11 cellular contexts compared by ENCODE assay signal in genomic region chr2:37026050-37026449, GRCh38. TPM values are rescaled to one million over a fixed set of nuclear protein-coding genes. Genes with fewer than 3 reads are reported as not detected.
DNase-seq lines count a peak whose midpoint lies in the region; ATAC-seq, FAIRE-seq and TF ChIP-seq lines count a peak whose summit lies in the region.
"Had no signal": no experiment of that assay in that cellular context is flagged by ENCODE, and none has a peak within 500 bp of the region (broad histone marks: within the 10 kb centered on the region; RNA-seq: fewer than 3 reads in every experiment).

No MANE protein-coding gene starts in this region.

- H3K27ac Mint-ChIP-seq in astrocyte (ENCODE audit: unreplicated experiment): no peak overlapping the region

- H3K4me2 ChIP-seq in astrocyte (ENCODE audit: low read length): no peak overlapping the region

- DNase-seq in NCI-H748 (lab: John Stamatoyannopoulos, UW; ENCODE audit: unreplicated experiment) (peak; percentile 5), NCI-H748 treated with DMSO at 0.1 percent for 48 hours (lab: John Stamatoyannopoulos, UW) (no peak), Kasumi-1 (lab: John Stamatoyannopoulos, UW) (peak; percentile 15 to 36), astrocyte (ENCODE audit: low read depth) (no peak), mucosa of descending colon (no peak), medulla oblongata (ENCODE audit: extremely low spot score) (no peak), dorsolateral prefrontal cortex (no peak)
- DNase-seq in activated CD8-positive, alpha-beta memory T cell treated with anti-CD3 and anti-CD28 coated beads, Interleukin-2, amount 50 U/mL, for 48 hours: no peak
- DNase-seq: heart left ventricle, naive B cell, uterus had no signal

- H3K27me3 ChIP-seq in astrocyte (ENCODE audit: insufficient read depth, low read length) (no peaks in the 10 kb centered on the region), dorsolateral prefrontal cortex (no peaks in the 10 kb centered on the region)
- H3K27me3 ChIP-seq: heart left ventricle, uterus had no signal

- ATAC-seq in mucosa of descending colon: peak; percentile 41

- intact Hi-C loops in mucosa of descending colon (cut with DNase I, micrococcal nuclease): no loop called here
- intact Hi-C loops in dorsolateral prefrontal cortex (cut with DNase I): no loop called here

- H3K36me3 Mint-ChIP-seq in astrocyte (ENCODE audit: low read depth, unreplicated experiment): peaks cover 9% of the 10 kb centered on the region

- H3K36me3 ChIP-seq in astrocyte (ENCODE audit: insufficient read depth, low read length): peaks cover 18% of the 10 kb centered on the region
- no peaks in the 10 kb centered on the region for H3K36me3 ChIP-seq in mucosa of descending colon (ENCODE audit: low read depth)

- H3K4me3 ChIP-seq in astrocyte (ENCODE audit: insufficient read depth, low read depth, low read length): no peak overlapping the region
- no peak overlapping the region for H3K4me3 ChIP-seq in mucosa of descending colon
- no peak overlapping the region for H3K4me3 ChIP-seq in dorsolateral prefrontal cortex
- H3K4me3 ChIP-seq: heart left ventricle, uterus had no signal

- no peak overlapping the region for H3K9ac ChIP-seq in astrocyte (ENCODE audit: low read length)

- H3K9me3 ChIP-seq in astrocyte (ENCODE audit: insufficient read depth, low read depth, low read length) (no peaks in the 10 kb centered on the region), mucosa of descending colon (no peaks in the 10 kb centered on the region)
- H3K9me3 ChIP-seq: heart left ventricle, uterus had no signal

- no peak for FAIRE-seq in astrocyte (lab: Jason Lieb, UNC)

- H3K4me1 Mint-ChIP-seq in astrocyte (ENCODE audit: low read depth, unreplicated experiment): peaks cover 4% of the 10 kb centered on the region

- H4K20me1 ChIP-seq in astrocyte (ENCODE audit: insufficient read depth, low read length): no peaks in the 10 kb centered on the region

- no peaks in the 10 kb centered on the region for H3K9me3 Mint-ChIP-seq in astrocyte (ENCODE audit: unreplicated experiment)
- H3K9me3 Mint-ChIP-seq: naive B cell had no signal

- no peaks in the 10 kb centered on the region for H3K79me2 ChIP-seq in astrocyte (ENCODE audit: insufficient read depth, low read length)

- TF ChIP-seq CTCF in astrocyte (IDR thresholded peaks at IDR 0.05; ENCODE audit: insufficient read depth, low read depth, low read length) (peak; percentile 8), mucosa of descending colon (IDR thresholded peaks at IDR 0.05) (no peak), dorsolateral prefrontal cortex (IDR thresholded peaks at IDR 0.05 in 54 of 56, conservative IDR thresholded peaks at IDR 0.05 in 2 of 56; ENCODE audit: low read depth in 1 of 56, partially characterized antibody in 56 of 56) (no peak)

- H2AFZ ChIP-seq in astrocyte (ENCODE audit: low read depth, low read length): no peak overlapping the region

- H3K27me3 Mint-ChIP-seq in astrocyte (ENCODE audit: low read depth, unreplicated experiment): no peaks in the 10 kb centered on the region
- H3K27me3 Mint-ChIP-seq: naive B cell had no signal

- H3K4me1 ChIP-seq in astrocyte (ENCODE audit: insufficient read depth, low read length): peaks cover 3% of the 10 kb centered on the region
- H3K4me1 ChIP-seq in mucosa of descending colon (ENCODE audit: low read depth): no peaks in the 10 kb centered on the region
- H3K4me1 ChIP-seq: uterus had no signal

- no peak overlapping the region for H3K4me3 Mint-ChIP-seq in astrocyte (ENCODE audit: unreplicated experiment)
- H3K4me3 Mint-ChIP-seq: naive B cell had no signal

- no peak overlapping the region for H3K27ac ChIP-seq in astrocyte (ENCODE audit: low read depth, low read length)
- no peak overlapping the region for H3K27ac ChIP-seq in dorsolateral prefrontal cortex
- H3K27ac ChIP-seq: heart left ventricle, uterus had no signal

RNA-seq across cellular contexts. Expression of gene HEATR5B, which starts 58.1 kb away (rescaled TPM):
- total RNA-seq in astrocyte: 15.6 and 15.7 TPM in 2 replicates
- total RNA-seq in mucosa of descending colon: 10 to 100 TPM; 18.1 to 25.5 (median 22.1) TPM
- total RNA-seq in dorsolateral prefrontal cortex: 10 to 100 TPM; 25.4 to 49.0 (median 39.5) TPM

RNA-seq across cellular contexts. Expression of gene GPATCH11, which starts 58.3 kb away (rescaled TPM):
- 5.5 and 5.7 TPM in 2 replicates for total RNA-seq in astrocyte
- total RNA-seq in mucosa of descending colon: 1 to 10 TPM; 5.6 to 7.8 (median 6.4) TPM
- total RNA-seq in dorsolateral prefrontal cortex: 10 to 100 TPM; 11.3 to 24.1 (median 17.3) TPM

RNA-seq across cellular contexts. Expression of gene STRN, which starts 59.7 kb away (rescaled TPM):
- total RNA-seq in astrocyte (24.2 and 25.6 TPM in 2 replicates), mucosa of descending colon (10 to 100 TPM; 36.1 to 45.7 (median 37.7) TPM), dorsolateral prefrontal cortex (10 to 100 TPM; 30.4 to 88.9 (median 46.0) TPM)

Comparison
In these comparisons a context has a peak if more than half of its experiments do, and no peak if none do; other contexts are left out.
1. DNase-seq: peak in NCI-H748 (single experiment) and Kasumi-1 (2 of 2); none in NCI-H748 treated with DMSO at 0.1 percent for 48 hours (single experiment), astrocyte (single experiment), mucosa of descending colon (0 of 3), medulla oblongata (single experiment), dorsolateral prefrontal cortex (0 of 10) and activated CD8-positive, alpha-beta memory T cell treated with anti-CD3 and anti-CD28 coated beads, Interleukin-2, amount 50 U/mL, for 48 hours (single experiment).